1 cellular context compared by ENCODE assay signal in the genomic region with DNA sequence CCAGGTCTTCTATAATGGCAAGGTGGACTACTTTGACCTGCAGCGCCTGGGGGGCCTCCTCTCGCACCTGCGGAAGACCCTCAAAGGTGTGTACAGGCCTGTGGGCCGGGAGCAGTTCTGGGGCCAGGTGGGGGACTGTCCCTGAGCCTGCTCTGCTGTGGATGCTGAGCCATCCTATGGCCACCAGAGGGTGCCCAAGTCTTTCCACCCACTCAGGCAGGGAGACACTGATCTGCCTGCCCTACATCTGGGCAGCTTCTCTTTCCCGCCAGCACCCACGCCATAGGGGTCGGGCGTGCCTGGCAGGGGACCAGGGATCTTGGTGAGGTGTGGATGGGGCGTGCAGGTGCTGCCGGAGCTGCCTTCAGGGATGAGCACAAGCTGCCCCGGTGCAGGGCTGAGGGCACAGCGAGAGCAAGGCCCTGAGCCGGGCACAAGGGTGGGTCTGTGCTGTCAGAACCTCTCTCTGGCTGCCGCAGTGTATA.
TF ChIP-seq lines count a peak whose summit lies in the region.

No MANE protein-coding gene starts in this region.

TF ChIP-seq in H1, 55 proteins besides CTCF, POLR2A, EP300 and RAD21:
- peak; percentile 46; the same call in 1 of the 2 replicates for TF ChIP-seq EGR1 (IDR thresholded peaks at IDR 0.05; ENCODE audit: borderline replicate concordance, low read depth, low read length)
- TF ChIP-seq, protein P1, sequence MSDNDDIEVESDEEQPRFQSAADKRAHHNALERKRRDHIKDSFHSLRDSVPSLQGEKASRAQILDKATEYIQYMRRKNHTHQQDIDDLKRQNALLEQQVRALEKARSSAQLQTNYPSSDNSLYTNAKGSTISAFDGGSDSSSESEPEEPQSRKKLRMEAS (IDR thresholded peaks at IDR 0.05) = no peak
- TF ChIP-seq, protein P2, sequence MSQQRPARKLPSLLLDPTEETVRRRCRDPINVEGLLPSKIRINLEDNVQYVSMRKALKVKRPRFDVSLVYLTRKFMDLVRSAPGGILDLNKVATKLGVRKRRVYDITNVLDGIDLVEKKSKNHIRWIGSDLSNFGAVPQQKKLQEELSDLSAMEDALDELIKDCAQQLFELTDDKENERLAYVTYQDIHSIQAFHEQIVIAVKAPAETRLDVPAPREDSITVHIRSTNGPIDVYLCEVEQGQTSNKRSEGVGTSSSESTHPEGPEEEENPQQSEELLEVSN (IDR thresholded peaks at IDR 0.05) = no peak
- TF ChIP-seq YY1 (IDR thresholded peaks at IDR 0.05; ENCODE audit: low read depth, low read length) = no peak
- TF ChIP-seq JUN (IDR thresholded peaks at IDR 0.05; ENCODE audit: low read depth, low read length) = no peak
- TF ChIP-seq SP1 (IDR thresholded peaks at IDR 0.05; ENCODE audit: low read depth, low read length) = no peak
- TF ChIP-seq HDAC2 (IDR thresholded peaks at IDR 0.05; ENCODE audit: borderline replicate concordance in 1 of 2, low read depth in 2 of 2, low read length in 2 of 2) = no peak
- TF ChIP-seq POLR2AphosphoS5 (IDR thresholded peaks at IDR 0.05; ENCODE audit: low read depth, low read length) = no peak
- no peak for TF ChIP-seq RNF2 (IDR thresholded peaks at IDR 0.05; ENCODE audit: borderline replicate concordance, low read depth, low read length, missing control alignments, poor library complexity, severe bottlenecking)
- no peak for TF ChIP-seq CHD2 (IDR thresholded peaks at IDR 0.05; ENCODE audit: low read length)
- no peak for TF ChIP-seq NANOG (IDR thresholded peaks at IDR 0.05; ENCODE audit: insufficient read depth, low read depth, low read length, poor library complexity, severe bottlenecking)
- TF ChIP-seq SIN3A (conservative IDR thresholded peaks at IDR 0.05 in 1 of 2, IDR thresholded peaks at IDR 0.05 in 1 of 2; ENCODE audit: low read depth in 1 of 2, low read length in 2 of 2) = 0 out of 4 replicates have a peak, but pooled peaks of 1 of the 2 experiments have one; percentile 18
- peak; percentile 48; the same call in 1 of the 2 replicates for TF ChIP-seq GABPA (IDR thresholded peaks at IDR 0.05; ENCODE audit: borderline replicate concordance, insufficient read depth, low read length)
- TF ChIP-seq CTBP2 (IDR thresholded peaks at IDR 0.05; ENCODE audit: borderline replicate concordance, insufficient read depth, insufficient read length, low read length) = no peak
- no peak for TF ChIP-seq JUND (IDR thresholded peaks at IDR 0.05; ENCODE audit: low read length)
- TF ChIP-seq ZNF274 (IDR thresholded peaks at IDR 0.05; ENCODE audit: borderline replicate concordance, extremely low read depth, low read length) = no peak
- TF ChIP-seq TEAD4 (IDR thresholded peaks at IDR 0.05; ENCODE audit: low read depth, low read length) = no peak
- TF ChIP-seq BCL11A (IDR thresholded peaks at IDR 0.05; ENCODE audit: low read depth in 2 of 2, low read length in 2 of 2) = no peak
- no peak for TF ChIP-seq NRF1 (IDR thresholded peaks at IDR 0.05; ENCODE audit: low read depth, low read length)
- no peak for TF ChIP-seq SUZ12 (IDR thresholded peaks at IDR 0.05; ENCODE audit: low read length)
- TF ChIP-seq CREB1 (IDR thresholded peaks at IDR 0.05) = no peak; the same call in 1 of the 2 replicates
- no peak for TF ChIP-seq POU5F1 (IDR thresholded peaks at IDR 0.05; ENCODE audit: low read depth, low read length)
TF ChIP-seq in H1: peak in this region for 3.
